Comparison of ENCODE assay signal across 26 cellular contexts in the genomic region with DNA sequence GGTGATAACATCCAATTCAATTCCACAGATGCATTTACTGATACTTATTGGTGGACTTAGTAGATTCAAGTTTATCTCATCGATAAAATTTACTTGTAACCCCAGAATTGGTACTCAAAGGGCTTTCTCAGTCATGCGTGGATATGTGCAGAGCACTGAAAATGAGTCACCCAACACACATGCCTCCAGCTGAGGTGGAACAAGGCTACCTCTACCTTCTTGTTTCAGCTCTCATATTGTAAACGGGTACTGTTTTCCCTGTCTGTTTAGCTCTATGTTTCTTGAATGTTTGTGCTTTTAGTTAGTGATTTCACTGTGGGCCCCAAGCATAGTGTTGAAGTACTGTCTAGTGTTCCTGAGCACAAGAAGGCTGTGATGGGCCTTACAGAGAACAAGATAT. TPM values are rescaled to one million over a fixed set of nuclear protein-coding genes. Genes with fewer than 3 reads are reported as not detected.
DNase-seq lines count a peak whose midpoint lies in the region; ATAC-seq and TF ChIP-seq lines count a peak whose summit lies in the region.
"Had no signal": no experiment of that assay in that cellular context is flagged by ENCODE, and none has a peak within 500 bp of the region (broad histone marks: within the 10 kb centered on the region; RNA-seq: fewer than 3 reads in every experiment).

No MANE protein-coding gene starts in this region.

- H3K4me3 Mint-ChIP-seq in activated CD4-positive, alpha-beta T cell treated with anti-CD3 and anti-CD28 coated beads for 36 hours, result no peak overlapping the region
- peak overlapping the region; percentile 30 for H3K4me3 Mint-ChIP-seq in activated T-helper 2 cell treated with anti-CD3 and anti-CD28 coated beads, Interferon-gamma antibody, Interleukin-2, Interleukin-4, amounts not matched to agents 10 μg/mL and 5 μg/mL and 100 μg/mL, durations not matched to agents 14 hours and 24 hours and 36 hours (ENCODE audit: low read depth)
- H3K4me3 Mint-ChIP-seq: activated naive CD4-positive, alpha-beta T cell treated with anti-CD3 and anti-CD28 coated beads, Interleukin-2, amount 50 U/mL, for 24 hours; dendritic cell treated with granulocyte-macrophage colony-stimulating factor and Interleukin-4, amounts not matched to agents 40 ng/mL and 50 ng/mL, for 4 days; type B pancreatic cell had no signal

- no peak overlapping the region for H2BK12ac ChIP-seq in trophoblast cell (ENCODE audit: low read length)

- H3K9ac ChIP-seq in DND-41 (ENCODE audit: low read depth, low read length) (no peak overlapping the region), trophoblast cell (ENCODE audit: low read length) (no peak overlapping the region)

- no peak overlapping the region for H3K14ac ChIP-seq in trophoblast cell (ENCODE audit: low read length)

- H2AK5ac ChIP-seq in trophoblast cell (ENCODE audit: low read length), result no peak overlapping the region

- H4K20me1 ChIP-seq in DND-41 (ENCODE audit: insufficient read depth, low read length), result no peaks in the 10 kb centered on the region

- H3K27me3 ChIP-seq in DND-41 (ENCODE audit: insufficient read depth, low read length, poor library complexity) (no peaks in the 10 kb centered on the region), trophoblast cell (ENCODE audit: insufficient read depth, low read length) (no peaks in the 10 kb centered on the region)
- H3K27me3 ChIP-seq: ascending aorta, stomach had no signal

- H3K9me3 ChIP-seq in DND-41 (ENCODE audit: insufficient read depth, low read length, severe bottlenecking), result no peaks in the 10 kb centered on the region
- no peaks in the 10 kb centered on the region for H3K9me3 ChIP-seq in trophoblast cell (ENCODE audit: insufficient read depth, low read depth, low read length)
- H3K9me3 ChIP-seq: ascending aorta, HAP-1, lower lobe of right lung had no signal

- H3K79me2 ChIP-seq in DND-41 (ENCODE audit: insufficient read depth, low read length) (peaks cover 32% of the 10 kb centered on the region), trophoblast cell (ENCODE audit: control insufficient read depth, insufficient read depth, low read length, poor library complexity) (peaks cover 2% of the 10 kb centered on the region)

- no CpG with 5 or more reads among the region's 3 CpGs for WGBS in trophoblast cell (ENCODE audit: extremely low coverage, insufficient coverage, insufficient read length)

- no peak overlapping the region for H3K18ac ChIP-seq in trophoblast cell (ENCODE audit: low read length)

- no peak overlapping the region for H3K27ac Mint-ChIP-seq in activated CD4-positive, alpha-beta T cell treated with anti-CD3 and anti-CD28 coated beads for 36 hours
- no peak overlapping the region for H3K27ac Mint-ChIP-seq in activated T-helper 2 cell treated with anti-CD3 and anti-CD28 coated beads, Interferon-gamma antibody, Interleukin-2, Interleukin-4, amounts not matched to agents 10 μg/mL and 5 μg/mL and 100 μg/mL, durations not matched to agents 14 hours and 24 hours and 36 hours
- H3K27ac Mint-ChIP-seq: activated CD8-positive, alpha-beta T cell treated with anti-CD3 and anti-CD28 coated beads, Interleukin-2, amount 10 ng/mL, durations not matched to agents 7 days and 5 days; activated naive CD4-positive, alpha-beta T cell treated with anti-CD3 and anti-CD28 coated beads, Interleukin-2, amount 50 U/mL, for 24 hours; dendritic cell treated with granulocyte-macrophage colony-stimulating factor and Interleukin-4, amounts not matched to agents 40 ng/mL and 50 ng/mL, for 4 days; type B pancreatic cell had no signal

- H3K27me3 Mint-ChIP-seq in activated CD4-positive, alpha-beta T cell treated with anti-CD3 and anti-CD28 coated beads for 36 hours, result no peaks in the 10 kb centered on the region
- peaks cover 16% of the 10 kb centered on the region for H3K27me3 Mint-ChIP-seq in activated T-helper 2 cell treated with anti-CD3 and anti-CD28 coated beads, Interferon-gamma antibody, Interleukin-2, Interleukin-4, amounts not matched to agents 10 μg/mL and 5 μg/mL and 100 μg/mL, durations not matched to agents 14 hours and 24 hours and 36 hours (ENCODE audit: low read depth)
- H3K27me3 Mint-ChIP-seq: activated naive CD4-positive, alpha-beta T cell treated with anti-CD3 and anti-CD28 coated beads, Interleukin-2, amount 50 U/mL, for 24 hours; dendritic cell treated with granulocyte-macrophage colony-stimulating factor and Interleukin-4, amounts not matched to agents 40 ng/mL and 50 ng/mL, for 4 days had no signal

- H3K79me1 ChIP-seq in trophoblast cell (ENCODE audit: low read length), result peaks cover 5% of the 10 kb centered on the region

- POLR2A ChIA-PET in activated CD4-positive, alpha-beta T cell treated with anti-CD3 and anti-CD28 coated beads for 36 hours (lab: Charles Lee), result interaction anchor here (0.7 kb wide), 1 partner anchor 1787 kb away, joined by 6 read pairs; no protein-coding TSS in a partner anchor
- POLR2A ChIA-PET in GM10248 (lab: Yijun Ruan, JAX) (interaction anchor here (0.5 kb wide), 1 partner anchor 31 kb away, joined by 7 read pairs; a partner anchor contains a TSS), HEK293T (lab: Yijun Ruan, JAX) (no interaction called here)

- no peak overlapping the region for H2BK120ac ChIP-seq in trophoblast cell (ENCODE audit: insufficient read depth, low read length, poor library complexity)

- no peak overlapping the region for H4K91ac ChIP-seq in trophoblast cell (ENCODE audit: low read depth, low read length)

- H2AFZ ChIP-seq in DND-41 (ENCODE audit: low read depth, low read length) (no peak overlapping the region), trophoblast cell (ENCODE audit: insufficient read depth, low read length, poor library complexity) (no peak overlapping the region)

- H3K4me1 ChIP-seq in DND-41 (ENCODE audit: insufficient read depth, low read length) (peaks cover 37% of the 10 kb centered on the region), trophoblast cell (ENCODE audit: control insufficient read depth in 1 of 2, insufficient read depth in 2 of 2, low read length in 2 of 2) (peaks cover 6 to 8% of the 10 kb centered on the region in 2 experiments)

- no peak overlapping the region for H3K4me3 ChIP-seq in DND-41 (ENCODE audit: low read depth in 1 of 2, low read length in 2 of 2)
- no peak overlapping the region for H3K4me3 ChIP-seq in trophoblast cell (ENCODE audit: low read depth, low read length)
- H3K4me3 ChIP-seq: ascending aorta, HAP-1, lower lobe of right lung, stomach had no signal

- peaks cover 23% of the 10 kb centered on the region for H3K4me1 Mint-ChIP-seq in activated CD4-positive, alpha-beta T cell treated with anti-CD3 and anti-CD28 coated beads for 36 hours
- peaks cover 31% of the 10 kb centered on the region for H3K4me1 Mint-ChIP-seq in activated T-helper 2 cell treated with anti-CD3 and anti-CD28 coated beads, Interferon-gamma antibody, Interleukin-2, Interleukin-4, amounts not matched to agents 10 μg/mL and 5 μg/mL and 100 μg/mL, durations not matched to agents 14 hours and 24 hours and 36 hours (ENCODE audit: low read depth)

- intact Hi-C loops in activated CD4-positive, alpha-beta T cell treated with anti-CD3 and anti-CD28 coated beads for 36 hours (cut with DNase I, micrococcal nuclease), result loop anchor here in 1 of 2 experiments (5.0 kb wide), 2 partner anchors 46 to 109 kb away; no protein-coding TSS in a partner anchor
- intact Hi-C loops in activated T-helper 2 cell treated with anti-CD3 and anti-CD28 coated beads, Interferon-gamma antibody, Interleukin-2, Interleukin-4, amounts not matched to agents 10 μg/mL and 5 μg/mL and 100 μg/mL, durations not matched to agents 14 hours and 24 hours and 36 hours (cut with micrococcal nuclease), result loop anchor here (5.0 kb wide), 2 partner anchors 109 to 161 kb away; a partner anchor contains a TSS

- H4K8ac ChIP-seq in trophoblast cell (ENCODE audit: low read depth, low read length), result no peak overlapping the region

- peak; percentile 28 for ATAC-seq in activated CD4-positive, alpha-beta T cell treated with anti-CD3 and anti-CD28 coated beads for 36 hours
- ATAC-seq in DND-41 (ENCODE audit: insufficient read depth, low read depth), result no peak
- ATAC-seq: activated CD8-positive, alpha-beta T cell treated with anti-CD3 and anti-CD28 coated beads, Interleukin-2, amount 10 ng/mL, durations not matched to agents 7 days and 5 days; lower lobe of right lung had no signal

- DNase-seq in activated CD4-positive, alpha-beta T cell treated with anti-CD3 and anti-CD28 coated beads for 36 hours, result peak; percentile 30
- DNase-seq in activated CD4-positive, alpha-beta T cell treated with anti-CD3 and anti-CD28 coated beads for 4 hours, result no peak
- no peak for DNase-seq in DND-41
- no peak for DNase-seq in activated T-helper 2 cell treated with anti-CD3 and anti-CD28 coated beads, Interferon-gamma antibody, Interleukin-2, Interleukin-4, amounts not matched to agents 10 μg/mL and 5 μg/mL and 100 μg/mL, durations not matched to agents 14 hours and 24 hours and 36 hours (ENCODE audit: low spot score)
- no peak for DNase-seq in trophoblast cell
- DNase-seq in GM10248 (ENCODE audit: extremely low spot score), result no peak
- no peak for DNase-seq in HEK293T (ENCODE audit: extremely low spot score)
- DNase-seq in activated T-cell treated with anti-CD3 and anti-CD28 coated beads, Interleukin-2, amount 50 U/mL, for 1 hour, result no peak
- DNase-seq: activated CD8-positive, alpha-beta T cell treated with anti-CD3 and anti-CD28 coated beads, Interleukin-2, amount 10 ng/mL, durations not matched to agents 7 days and 5 days; activated T-cell treated with anti-CD3 and anti-CD28 coated beads, Interleukin-2, amount 50 U/mL, for 48 hours; AML-193; central memory CD4-positive, alpha-beta T cell; lower lobe of right lung; NCI-H2029 treated with DMSO at 0.1 percent for 48 hours; NCI-H2227 treated with DMSO at 0.1 percent for 48 hours; NCI-H82; OCI-M1; stomach; WERI-Rb-1 had no signal

- TF ChIP-seq CTCF in DND-41 (IDR thresholded peaks at IDR 0.05; ENCODE audit: borderline replicate concordance, extremely low read depth, low read length, poor library complexity, severe bottlenecking), result no peak
- no peak for TF ChIP-seq CTCF in GM10248 (IDR thresholded peaks at IDR 0.05; ENCODE audit: control extremely low read depth, extremely low read depth, low read depth, missing control alignments)

- H3K36me3 ChIP-seq in DND-41 (ENCODE audit: insufficient read depth, low read length) (no peaks in the 10 kb centered on the region), trophoblast cell (ENCODE audit: control insufficient read depth in 1 of 2, insufficient read depth in 2 of 2, low read length in 2 of 2) (no peaks in the 10 kb centered on the region)
- H3K36me3 ChIP-seq: ascending aorta, HAP-1, lower lobe of right lung, stomach, WERI-Rb-1 had no signal

- no peaks in the 10 kb centered on the region for H3K9me3 Mint-ChIP-seq in activated CD4-positive, alpha-beta T cell treated with anti-CD3 and anti-CD28 coated beads for 36 hours (ENCODE audit: low read depth)
- peaks cover 7% of the 10 kb centered on the region for H3K9me3 Mint-ChIP-seq in activated T-helper 2 cell treated with anti-CD3 and anti-CD28 coated beads, Interferon-gamma antibody, Interleukin-2, Interleukin-4, amounts not matched to agents 10 μg/mL and 5 μg/mL and 100 μg/mL, durations not matched to agents 14 hours and 24 hours and 36 hours
- H3K9me3 Mint-ChIP-seq: activated naive CD4-positive, alpha-beta T cell treated with anti-CD3 and anti-CD28 coated beads, Interleukin-2, amount 50 U/mL, for 24 hours; type B pancreatic cell had no signal

- CTCF ChIA-PET in activated CD4-positive, alpha-beta T cell treated with anti-CD3 and anti-CD28 coated beads for 36 hours (lab: Charles Lee), result interaction anchor here (0.9 to 1.0 kb wide), 3 partner anchors 25 to 53 kb away, joined by 3 to 5 read pairs (median 4); no protein-coding TSS in a partner anchor
- CTCF ChIA-PET in GM10248 (lab: Yijun Ruan, JAX) (no interaction called here), HEK293T (lab: Yijun Ruan, JAX) (interaction anchor here (0.6 kb wide), 1 partner anchor 36 kb away, joined by 4 read pairs; no protein-coding TSS in a partner anchor)

- H3K4me2 ChIP-seq in DND-41 (ENCODE audit: insufficient read depth, low read length) (peak overlapping the region; percentile 98), trophoblast cell (ENCODE audit: low read length) (no peak overlapping the region)

- no peaks in the 10 kb centered on the region for H3K36me3 Mint-ChIP-seq in activated CD4-positive, alpha-beta T cell treated with anti-CD3 and anti-CD28 coated beads for 36 hours (ENCODE audit: low read depth)
- H3K36me3 Mint-ChIP-seq in activated T-helper 2 cell treated with anti-CD3 and anti-CD28 coated beads, Interferon-gamma antibody, Interleukin-2, Interleukin-4, amounts not matched to agents 10 μg/mL and 5 μg/mL and 100 μg/mL, durations not matched to agents 14 hours and 24 hours and 36 hours (ENCODE audit: low read depth), result peaks cover 3% of the 10 kb centered on the region
- H3K36me3 Mint-ChIP-seq: activated naive CD4-positive, alpha-beta T cell treated with anti-CD3 and anti-CD28 coated beads, Interleukin-2, amount 50 U/mL, for 24 hours; type B pancreatic cell had no signal

- H3K4ac ChIP-seq in trophoblast cell (ENCODE audit: low read depth, low read length), result no peak overlapping the region

- H3K23ac ChIP-seq in trophoblast cell (ENCODE audit: low read length), result no peak overlapping the region

- H4K12ac ChIP-seq in trophoblast cell (ENCODE audit: low read depth, low read length), result no peak overlapping the region

- no peak overlapping the region for H3K27ac ChIP-seq in DND-41 (ENCODE audit: low read length)
- H3K27ac ChIP-seq in trophoblast cell (ENCODE audit: low read depth, low read length), result peak overlapping the region; percentile 54
- H3K27ac ChIP-seq: ascending aorta, lower lobe of right lung, stomach, WERI-Rb-1 had no signal

- no peak overlapping the region for H2BK5ac ChIP-seq in trophoblast cell (ENCODE audit: low read depth, low read length, poor library complexity)

RNA-seq across cellular contexts. Expression of a gene that starts 1.5 kb away (rescaled TPM):
- total RNA-seq in activated CD4-positive, alpha-beta T cell treated with anti-CD3 and anti-CD28 coated beads for 36 hours, result under 1 TPM; 0.50 to 0.67 TPM
- total RNA-seq in activated T-helper 2 cell treated with anti-CD3 and anti-CD28 coated beads, Interferon-gamma antibody, Interleukin-2, Interleukin-4, amounts not matched to agents 10 μg/mL and 5 μg/mL and 100 μg/mL, durations not matched to agents 14 hours and 24 hours and 36 hours, result 0.52 and 0.71 TPM in 2 replicates
- 0.19 and 0.24 TPM in 2 replicates for polyA plus RNA-seq in trophoblast cell (2013)
- total RNA-seq: ascending aorta had no signal
- polyA plus RNA-seq: fibroblast of lung, keratinocyte, stomach had no signal

RNA-seq across cellular contexts. Expression of a gene that starts 31.3 kb away (rescaled TPM):
- total RNA-seq in activated CD4-positive, alpha-beta T cell treated with anti-CD3 and anti-CD28 coated beads for 36 hours, result 1,000 to 10,000 TPM; 1,060 to 1,089 TPM
- total RNA-seq in activated T-helper 2 cell treated with anti-CD3 and anti-CD28 coated beads, Interferon-gamma antibody, Interleukin-2, Interleukin-4, amounts not matched to agents 10 μg/mL and 5 μg/mL and 100 μg/mL, durations not matched to agents 14 hours and 24 hours and 36 hours, result 738 and 741 TPM in 2 replicates
- 398 and 413 TPM in 2 replicates for polyA plus RNA-seq in trophoblast cell (2013)
